Comparison of ENCODE assay signal across 9 cellular contexts in genomic region chr13:75771818-75772217, GRCh38.
DNase-seq lines count a peak whose midpoint lies in the region; ATAC-seq, FAIRE-seq and TF ChIP-seq lines count a peak whose summit lies in the region.
"Had no signal": no experiment of that assay in that cellular context is flagged by ENCODE, and none has a peak within 500 bp of the region (broad histone marks: within the 10 kb centered on the region; RNA-seq: fewer than 3 reads in every experiment).

No MANE protein-coding gene starts in this region.

- no peak overlapping the region for H3K27ac ChIP-seq in endothelial cell of umbilical vein (ENCODE audit: insufficient read depth, low read depth, low read length)

- no peak for TF ChIP-seq POLR2A in endothelial cell of umbilical vein (IDR thresholded peaks at IDR 0.05; ENCODE audit: low read depth, low read length)

- no peak overlapping the region for H3K4me2 ChIP-seq in endothelial cell of umbilical vein (ENCODE audit: insufficient read depth, low read length)

- H3K79me2 ChIP-seq in endothelial cell of umbilical vein (ENCODE audit: control insufficient read depth, insufficient read depth, low read length) = no peaks in the 10 kb centered on the region

- POLR2A ChIA-PET in endothelial cell of umbilical vein (lab: Charles Lee) = no interaction called here

- CTCF ChIA-PET in endothelial cell of umbilical vein (lab: Charles Lee) = interaction anchor here (1.4 to 1.9 kb wide), 2 partner anchors 10 to 76 kb away, joined by 4 to 6 read pairs; no protein-coding TSS in a partner anchor

- H3K36me3 ChIP-seq in endothelial cell of umbilical vein (ENCODE audit: control insufficient read depth in 2 of 2, extremely low read depth in 1 of 2, insufficient read depth in 2 of 2, low read length in 2 of 2) = no peaks in the 10 kb centered on the region

- peaks cover 2% of the 10 kb centered on the region for H3K9me1 ChIP-seq in endothelial cell of umbilical vein (replicated peaks; ENCODE audit: control insufficient read depth, extremely low read depth, insufficient read depth, low read length)

- TF ChIP-seq CTCF in endothelial cell of umbilical vein (IDR thresholded peaks at IDR 0.05; ENCODE audit: extremely low read depth in 1 of 2, insufficient read depth in 1 of 2, low read depth in 1 of 2, low read length in 2 of 2) = no peak
- no peak for TF ChIP-seq CTCF in omental fat pad (IDR thresholded peaks at IDR 0.05)
- TF ChIP-seq CTCF in GM10266 (IDR thresholded peaks at IDR 0.05; ENCODE audit: control insufficient read depth, insufficient read depth, low read depth, missing control alignments) = no peak

- H3K9ac ChIP-seq in endothelial cell of umbilical vein (replicated peaks; ENCODE audit: extremely low read depth, insufficient read depth, low read length) = no peak overlapping the region

- no peak for FAIRE-seq in endothelial cell of umbilical vein (lab: Jason Lieb, UNC)

- intact Hi-C loops in endothelial cell of umbilical vein (cut with micrococcal nuclease) = no loop called here

- H4K20me1 ChIP-seq in endothelial cell of umbilical vein (replicated peaks; ENCODE audit: control insufficient read depth, extremely low read depth, insufficient read depth, low read length) = no peaks in the 10 kb centered on the region

- DNase-seq in Daoy (ENCODE audit: low read depth) (peak; percentile 40), M059J (ENCODE audit: low read depth) (peak; percentile 82), endothelial cell of umbilical vein (ENCODE audit: low read depth, low spot score) (peak; percentile 44), omental fat pad (ENCODE audit: low spot score) (no peak), germinal center (ENCODE audit: low spot score) (no peak), GM10266 (ENCODE audit: extremely low spot score) (no peak), SK-N-DZ (ENCODE audit: low spot score) (no peak)

- H2AFZ ChIP-seq in endothelial cell of umbilical vein (ENCODE audit: low read depth, low read length) = no peak overlapping the region

- no TSS peak for BruUV-seq in endothelial cell of umbilical vein (replicated peaks; lab: Mats Ljungman, UMichigan)

- H3K9me3 ChIP-seq in endothelial cell of umbilical vein (replicated peaks; ENCODE audit: control insufficient read depth, insufficient read depth, low read length) = no peaks in the 10 kb centered on the region

- dilution Hi-C loops in endothelial cell of umbilical vein (cut with MboI; ENCODE audit: extremely low pct_ligation_motif_present, low sequenced_read_pairs) = no loop called here

- no peak overlapping the region for H3K4me3 ChIP-seq in endothelial cell of umbilical vein (replicated peaks in 1 of 3; ENCODE audit: insufficient read depth in 1 of 3, low read depth in 1 of 3, low read length in 3 of 3)
- H3K4me3 ChIP-seq: SK-N-MC had no signal

- ATAC-seq in omental fat pad (ENCODE audit: low FRiP score) (peak; percentile 72), GM18520 (IDR thresholded peaks at IDR 0.05; ENCODE audit: unreplicated experiment) (no peak)

- no peaks in the 10 kb centered on the region for H3K27me3 ChIP-seq in endothelial cell of umbilical vein (ENCODE audit: control insufficient read depth in 2 of 2, insufficient read depth in 2 of 2, low read length in 2 of 2)

- H3K4me1 ChIP-seq in endothelial cell of umbilical vein (ENCODE audit: control insufficient read depth, extremely low read depth, insufficient read depth, low read length) = peaks cover 18% of the 10 kb centered on the region

TF ChIP-seq in endothelial cell of umbilical vein, 7 proteins besides CTCF, POLR2A, EP300 and RAD21:
- TF ChIP-seq GATA2 (IDR thresholded peaks at IDR 0.05; ENCODE audit: insufficient read depth, insufficient read length, low read depth, low read length) (no peak), MAX (IDR thresholded peaks at IDR 0.05; ENCODE audit: insufficient read depth, insufficient read length) (no peak), JUN (IDR thresholded peaks at IDR 0.05; ENCODE audit: borderline replicate concordance, insufficient read depth, insufficient read length, low read depth) (peak; percentile 40), FOS (IDR thresholded peaks at IDR 0.05; ENCODE audit: borderline replicate concordance, insufficient read depth, low read length) (peak; percentile 70), MYC (IDR thresholded peaks at IDR 0.05; ENCODE audit: low read depth, low read length) (no peak), POLR2AphosphoS5 (IDR thresholded peaks at IDR 0.05; ENCODE audit: insufficient read depth, low read depth, low read length) (no peak), EZH2 (IDR thresholded peaks at IDR 0.05; ENCODE audit: borderline replicate concordance, low read depth, low read length, severe bottlenecking) (no peak)

Comparison
In these comparisons a context has a peak if more than half of its experiments do, and no peak if none do; other contexts are left out.
1. DNase-seq: peak in Daoy (single experiment), M059J (single experiment) and endothelial cell of umbilical vein (single experiment); none in omental fat pad (single experiment), germinal center (single experiment), GM10266 (single experiment) and SK-N-DZ (single experiment).